10 cellular contexts compared by ENCODE assay signal in the genomic region with DNA sequence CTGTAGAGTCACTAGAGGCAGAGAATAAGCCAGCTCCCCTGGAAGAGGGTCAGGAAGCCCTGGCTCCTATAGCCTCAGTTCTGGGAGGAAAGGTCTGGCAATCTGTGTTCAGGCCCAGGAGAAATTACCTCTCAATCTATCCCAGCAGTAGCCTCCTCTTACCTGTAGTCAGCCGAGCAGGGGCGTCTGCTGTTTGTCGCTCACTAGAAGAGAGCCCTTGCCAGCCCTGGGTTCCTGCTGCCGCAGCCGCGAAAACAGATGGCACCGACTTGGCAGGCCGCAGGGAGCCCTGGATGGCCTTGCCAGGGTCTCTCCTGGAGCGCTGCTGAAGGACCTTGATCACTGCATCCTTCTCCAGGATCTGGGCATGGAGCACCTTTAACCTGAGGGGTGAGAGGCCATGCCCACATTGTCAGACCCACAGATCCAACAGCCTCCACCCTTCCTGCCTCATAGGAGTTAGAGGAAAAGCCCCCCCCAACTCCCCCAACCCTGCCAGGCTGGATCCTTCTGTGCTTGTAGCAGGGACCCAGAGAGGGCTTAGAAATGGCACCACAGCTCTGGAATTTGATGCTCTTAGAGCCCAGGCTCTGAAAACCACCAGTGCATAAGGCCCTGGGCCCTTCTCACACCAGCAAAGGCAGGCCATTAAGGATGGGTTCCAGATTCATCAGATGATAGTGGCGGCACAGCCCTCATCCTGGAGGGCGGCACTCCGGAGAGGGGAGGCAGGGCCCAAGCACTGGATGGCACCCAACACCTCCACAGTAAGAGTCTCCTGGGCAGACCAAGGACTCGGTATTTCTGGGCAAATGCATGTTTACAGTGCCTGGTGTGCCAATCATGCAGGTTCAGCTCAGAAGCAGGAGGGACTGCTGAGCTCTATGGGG. TPM values are rescaled to one million over a fixed set of nuclear protein-coding genes. Genes with fewer than 3 reads are reported as not detected.
DNase-seq lines count a peak whose midpoint lies in the region; ATAC-seq and TF ChIP-seq lines count a peak whose summit lies in the region.
"Had no signal": no experiment of that assay in that cellular context is flagged by ENCODE, and none has a peak within 500 bp of the region (broad histone marks: within the 10 kb centered on the region; RNA-seq: fewer than 3 reads in every experiment).

No MANE protein-coding gene starts in this region.

- H3K4me3 Mint-ChIP-seq in activated T-cell treated with anti-CD3 and anti-CD28 coated beads, Interleukin-2, amount 50 U/mL, for 72 hours, result no peak overlapping the region
- H3K4me3 Mint-ChIP-seq: stimulated activated naive CD8-positive, alpha-beta T cell treated with anti-CD3 and anti-CD28 coated beads, Interleukin-15, Interleukin-2, amounts not matched to agents 100 ng/mL and 50 ng/mL, for 24 hours had no signal

- POLR2A ChIA-PET in HEK293T (lab: Yijun Ruan, JAX), result no interaction called here

- no peaks in the 10 kb centered on the region for H3K9me3 ChIP-seq in skeletal muscle tissue (ENCODE audit: control insufficient read depth in 3 of 3, low read length in 3 of 3)

- H3K36me3 Mint-ChIP-seq in activated T-cell treated with anti-CD3 and anti-CD28 coated beads, Interleukin-2, amount 50 U/mL, for 72 hours (ENCODE audit: insufficient read depth in 2 of 2), result no peaks in the 10 kb centered on the region

- H3K27ac Mint-ChIP-seq in activated T-cell treated with anti-CD3 and anti-CD28 coated beads, Interleukin-2, amount 50 U/mL, for 72 hours, result no peak overlapping the region
- H3K27ac Mint-ChIP-seq: stimulated activated naive CD8-positive, alpha-beta T cell treated with anti-CD3 and anti-CD28 coated beads, Interleukin-15, Interleukin-2, amounts not matched to agents 100 ng/mL and 50 ng/mL, for 24 hours had no signal

- peak overlapping the region in 1 of 3 donors; percentile 48 for H3K4me3 ChIP-seq in skeletal muscle tissue (ENCODE audit: low read length in 3 of 3)

- peak overlapping the region; percentile 56 for H3K27ac ChIP-seq in skeletal muscle tissue (ENCODE audit: low read depth, low read length)

- peaks cover 60 to 89% (median 77%) of the 10 kb centered on the region in 3 donors for H3K36me3 ChIP-seq in skeletal muscle tissue (ENCODE audit: control insufficient read depth in 3 of 3, insufficient read depth in 3 of 3, low read length in 3 of 3)

- no peaks in the 10 kb centered on the region for H3K27me3 ChIP-seq in skeletal muscle tissue (ENCODE audit: control insufficient read depth in 3 of 3, insufficient read depth in 3 of 3, low read length in 3 of 3)

- CTCF ChIA-PET in HEK293T (lab: Yijun Ruan, JAX), result interaction anchor here (1.0 kb wide), 1 partner anchor 8 kb away, joined by 3 read pairs; no protein-coding TSS in a partner anchor

- peaks cover 7% of the 10 kb centered on the region for H3K4me1 Mint-ChIP-seq in activated T-cell treated with anti-CD3 and anti-CD28 coated beads, Interleukin-2, amount 50 U/mL, for 72 hours (ENCODE audit: low read depth)

- peak overlapping the region; percentile 20 to 29 (median 23) for H3K9ac ChIP-seq in skeletal muscle tissue (ENCODE audit: low read depth in 1 of 3, low read length in 3 of 3)

- no peak for ATAC-seq in activated T-cell treated with anti-CD3 and anti-CD28 coated beads, Interleukin-2, amount 50 U/mL, for 72 hours (replicated peaks in 1 of 2)
- ATAC-seq in GM18909 (IDR thresholded peaks at IDR 0.05; ENCODE audit: poor library complexity, unreplicated experiment), result no peak

- in situ Hi-C loops in G401 (cut with HindIII; ENCODE audit: low sequenced_read_pairs), result no loop called here

- peaks cover 11% of the 10 kb centered on the region for H3K27me3 Mint-ChIP-seq in activated T-cell treated with anti-CD3 and anti-CD28 coated beads, Interleukin-2, amount 50 U/mL, for 72 hours (ENCODE audit: low read depth)

- H3K9me3 Mint-ChIP-seq in activated T-cell treated with anti-CD3 and anti-CD28 coated beads, Interleukin-2, amount 50 U/mL, for 72 hours, result no peaks in the 10 kb centered on the region
- H3K9me3 Mint-ChIP-seq: stimulated activated naive CD8-positive, alpha-beta T cell treated with anti-CD3 and anti-CD28 coated beads, Interleukin-15, Interleukin-2, amounts not matched to agents 100 ng/mL and 50 ng/mL, for 24 hours had no signal

- H3K4me1 ChIP-seq in skeletal muscle tissue (ENCODE audit: control insufficient read depth in 3 of 3, insufficient read depth in 3 of 3, low read length in 3 of 3), result peaks cover 88 to 92% (median 90%) of the 10 kb centered on the region in 3 donors

- DNase-seq in G401 (ENCODE audit: low spot score), result peak; percentile 89
- DNase-seq in astrocyte of the hippocampus (ENCODE audit: low read depth, low spot score), result peak; percentile 18
- DNase-seq in islet precursor cell, result peak; percentile 56
- DNase-seq in activated T-cell treated with anti-CD3 and anti-CD28 coated beads, Interleukin-2, amount 50 U/mL, for 72 hours, result no peak
- DNase-seq in nucleus accumbens (lab: John Stamatoyannopoulos, UW), result no peak
- DNase-seq in HEK293T (ENCODE audit: extremely low spot score), result no peak
- DNase-seq: activated naive CD4-positive, alpha-beta T cell treated with Interleukin-2 at 50 U/mL for 16 hours had no signal

TF ChIP-seq in HEK293T, 16 proteins besides CTCF, POLR2A, EP300 and RAD21:
- TF ChIP-seq ARNT (IDR thresholded peaks at IDR 0.05), result no peak
- TF ChIP-seq ELF4 (IDR thresholded peaks at IDR 0.05), result no peak
- no peak for TF ChIP-seq FOXK2 (IDR thresholded peaks at IDR 0.05)
- TF ChIP-seq L3MBTL2 (conservative IDR thresholded peaks at IDR 0.05), result no peak
- no peak for TF ChIP-seq HDGF (IDR thresholded peaks at IDR 0.05; ENCODE audit: borderline replicate concordance)
- TF ChIP-seq NFRKB (IDR thresholded peaks at IDR 0.05), result no peak
- no peak for TF ChIP-seq FOXM1 (IDR thresholded peaks at IDR 0.05; ENCODE audit: borderline replicate concordance)
- TF ChIP-seq SUZ12 (IDR thresholded peaks at IDR 0.05), result no peak
- TF ChIP-seq, protein P1, sequence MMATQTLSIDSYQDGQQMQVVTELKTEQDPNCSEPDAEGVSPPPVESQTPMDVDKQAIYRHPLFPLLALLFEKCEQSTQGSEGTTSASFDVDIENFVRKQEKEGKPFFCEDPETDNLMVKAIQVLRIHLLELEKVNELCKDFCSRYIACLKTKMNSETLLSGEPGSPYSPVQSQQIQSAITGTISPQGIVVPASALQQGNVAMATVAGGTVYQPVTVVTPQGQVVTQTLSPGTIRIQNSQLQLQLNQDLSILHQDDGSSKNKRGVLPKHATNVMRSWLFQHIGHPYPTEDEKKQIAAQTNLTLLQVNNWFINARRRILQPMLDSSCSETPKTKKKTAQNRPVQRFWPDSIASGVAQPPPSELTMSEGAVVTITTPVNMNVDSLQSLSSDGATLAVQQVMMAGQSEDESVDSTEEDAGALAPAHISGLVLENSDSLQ (IDR thresholded peaks at IDR 0.05), result no peak
- TF ChIP-seq LEF1 (IDR thresholded peaks at IDR 0.05; ENCODE audit: borderline replicate concordance), result no peak
- TF ChIP-seq CTBP1 (IDR thresholded peaks at IDR 0.05; ENCODE audit: borderline replicate concordance), result no peak
- no peak for TF ChIP-seq SP1 (IDR thresholded peaks at IDR 0.05)
- no peak for TF ChIP-seq BHLHE40 (IDR thresholded peaks at IDR 0.05; ENCODE audit: borderline replicate concordance)
- TF ChIP-seq TARDBP (IDR thresholded peaks at IDR 0.05), result no peak
- no peak for TF ChIP-seq FOXA1 (IDR thresholded peaks at IDR 0.05)
- TF ChIP-seq ZNF384 (IDR thresholded peaks at IDR 0.05), result no peak

RNA-seq across cellular contexts. Expression of gene AMOTL2, which starts 14.9 kb away (rescaled TPM):
- 177 and 190 TPM in 2 replicates for total RNA-seq in G401 (2014; rRNA removed; shearing (Covaris generic))
- total RNA-seq in skeletal muscle tissue, result 56.9 TPM
- under 1 TPM in 1 of 2 donors, not detected in 1; 0.07 TPM for total RNA-seq in activated T-cell treated with anti-CD3 and anti-CD28 coated beads, Interleukin-2, amount 50 U/mL, for 72 hours

Comparison
In these comparisons a context has a peak if more than half of its experiments do, and no peak if none do; other contexts are left out.
1. DNase-seq: peak in G401 (single experiment), astrocyte of the hippocampus (single experiment) and islet precursor cell (single experiment); none in activated T-cell treated with anti-CD3 and anti-CD28 coated beads, Interleukin-2, amount 50 U/mL, for 72 hours (0 of 2), nucleus accumbens (0 of 56) and HEK293T (single experiment).
2. RNA of gene AMOTL2, which starts 14.9 kb away (total RNA-seq): 177 to 190 TPM in G401 and 56.9 TPM in skeletal muscle tissue (single experiment); 0.07 TPM in activated T-cell treated with anti-CD3 and anti-CD28 coated beads, Interleukin-2, amount 50 U/mL, for 72 hours; every median in the first group is over 10 times any median in the second.